In the genomic region with DNA sequence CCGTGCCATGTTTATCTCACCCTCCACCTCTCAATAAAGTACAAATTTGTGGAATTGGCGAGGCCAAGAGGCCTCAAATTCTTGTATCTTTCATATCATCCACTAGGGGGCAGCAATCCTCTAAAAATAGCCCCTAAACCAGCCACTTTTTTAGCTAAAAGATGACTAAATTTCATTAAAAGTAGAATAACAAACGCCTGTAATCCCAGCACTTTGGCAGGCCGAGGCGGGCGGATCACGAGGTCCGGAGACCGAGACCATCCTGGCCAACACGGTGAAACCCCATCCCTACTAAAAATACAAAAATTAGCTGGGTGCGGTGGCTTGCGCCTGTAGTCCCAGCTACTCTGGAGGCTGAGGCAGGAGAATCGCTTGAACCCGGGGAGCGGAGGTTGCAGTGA, we compare ENCODE assay signal across 8 cellular contexts. TPM values are rescaled to one million over a fixed set of nuclear protein-coding genes. Genes with fewer than 3 reads are reported as not detected.
A peak's percentile ranks its signal among the peaks of the same experiment; 100 is the strongest.
DNase-seq lines count a peak whose midpoint lies in the region; FAIRE-seq and TF ChIP-seq lines count a peak whose summit lies in the region.
"Not testable (repeated sequence)": the region's sequence is repeated elsewhere in the genome, so short reads cannot be mapped to it uniquely, and the experiment has no call there.

No MANE protein-coding gene starts in this region.

- H3K27ac ChIP-seq in RWPE1 = not testable (repeated sequence)
- peak overlapping the region in 2 of 4 donors; percentile 29 to 33 for H3K27ac ChIP-seq in sigmoid colon

- CTCF ChIA-PET in RWPE1 (lab: Yijun Ruan, JAX) = interaction anchor here (0.6 to 6.1 kb wide), 20 partner anchors 8 to 581 kb away, joined by 3 to 137 read pairs (median 4); no protein-coding TSS in a partner anchor

- TF ChIP-seq EP300 in sigmoid colon (IDR thresholded peaks at IDR 0.05) = not testable (repeated sequence)

- H3K9me3 ChIP-seq in sigmoid colon = not testable (repeated sequence)

- peak; percentile 92 for FAIRE-seq in endometrium (lab: Jason Lieb, UNC)

- peak; percentile 34; the same call in 1 of the 2 replicates for TF ChIP-seq CTCF in GM12875 (IDR thresholded peaks at IDR 0.05; ENCODE audit: borderline replicate concordance, insufficient read depth, low read depth, low read length)
- peak; percentile 70 for TF ChIP-seq CTCF in RWPE1 (conservative IDR thresholded peaks at IDR 0.05; ENCODE audit: low read depth)
- peak; percentile 40 to 73 (median 67) for TF ChIP-seq CTCF in sigmoid colon (IDR thresholded peaks at IDR 0.05)

- intact Hi-C loops in sigmoid colon (cut with DNase I) = loop anchor here (1.0 to 5.0 kb wide), 5 partner anchors 51 to 316 kb away; a partner anchor contains a TSS

- POLR2A ChIA-PET in RWPE1 (lab: Yijun Ruan, JAX; ENCODE audit: low non-redundant PET) = interaction anchor here (0.6 to 1.1 kb wide), 3 partner anchors 163 to 216 kb away, joined by 3 read pairs; a partner anchor contains a TSS

- not testable (repeated sequence) for TF ChIP-seq POLR2A in sigmoid colon (IDR thresholded peaks at IDR 0.05)

- WGBS in sigmoid colon, 2 donors = 34 to 39% methylated on average over 15 of the region's 15 CpGs

- H3K36me3 ChIP-seq in sigmoid colon = not testable (repeated sequence)

- not testable (repeated sequence) for H3K27me3 ChIP-seq in sigmoid colon

- H3K4me3 ChIP-seq in GM12875 (ENCODE audit: low read depth, low read length) = not testable (repeated sequence)
- peak overlapping the region in 1 of 4 donors; percentile 16 for H3K4me3 ChIP-seq in sigmoid colon

- peak; percentile 67 for DNase-seq in AG08396 (ENCODE audit: low spot score)
- DNase-seq in NCI-H128 (lab: John Stamatoyannopoulos, UW; ENCODE audit: unreplicated experiment) = peak; percentile 8
- DNase-seq in RWPE1 (ENCODE audit: low spot score) = peak; percentile 85
- DNase-seq in activated T-cell treated with anti-CD3 and anti-CD28 coated beads, Interleukin-2, amount 50 U/mL, for 48 hours = peak; percentile 46 to 54
- DNase-seq in kidney tubule cell (ENCODE audit: low spot score) = peak; percentile 60
- peak; percentile 81 for DNase-seq in sigmoid colon

- H3K4me1 ChIP-seq in sigmoid colon = peaks cover 0 to 14% (median 2%) of the 10 kb centered on the region in 4 donors

RNA-seq across cellular contexts. Expression of a gene that starts 56.6 kb away (rescaled TPM):
- total RNA-seq in sigmoid colon = 100 to 1,000 TPM in 2 of 4 donors, 10 to 100 TPM in 2; 55.3 to 585 (median 105) TPM
- 10 to 100 TPM in 1 of 3 donors, 1 to 10 TPM in 1, not detected in 1; 3.8 to 10.2 TPM for polyA plus RNA-seq in sigmoid colon

Comparison
In these comparisons a context has a peak if more than half of its experiments do, and no peak if none do; other contexts are left out.
1. DNase-seq: peak in every context shown above with its lines; median percentile 85 in RWPE1; 81 in sigmoid colon; 67 in AG08396; 60 in kidney tubule cell; 50 in activated T-cell treated with anti-CD3 and anti-CD28 coated beads, Interleukin-2, amount 50 U/mL, for 48 hours; 8 in NCI-H128.